16 cellular contexts compared by ENCODE assay signal in genomic region chr13:75825599-75825998, GRCh38.
A peak's percentile ranks its signal among the peaks of the same experiment; 100 is the strongest.
DNase-seq lines count a peak whose midpoint lies in the region; ATAC-seq and TF ChIP-seq lines count a peak whose summit lies in the region.
"Had no signal": no experiment of that assay in that cellular context is flagged by ENCODE, and none has a peak within 500 bp of the region (broad histone marks: within the 10 kb centered on the region; RNA-seq: fewer than 3 reads in every experiment).

No MANE protein-coding gene starts in this region.

- H3K9me3 ChIP-seq in neural progenitor cell (ENCODE audit: low read depth) (no peaks in the 10 kb centered on the region), gastrocnemius medialis (no peaks in the 10 kb centered on the region)

- no peak overlapping the region for H3K4me2 ChIP-seq in neural progenitor cell
- H3K4me2 ChIP-seq: PC-9 had no signal

- H3K4me1 ChIP-seq in neural progenitor cell = no peaks in the 10 kb centered on the region
- no peaks in the 10 kb centered on the region for H3K4me1 ChIP-seq in gastrocnemius medialis

- in situ Hi-C loops in gastrocnemius medialis (cut with MboI; ENCODE audit: low sequenced_read_pairs in 4 of 4) = loop anchor here in 2 of 4 donors (10.0 to 25.0 kb wide), 2 partner anchors 113 to 131 kb away; no protein-coding TSS in a partner anchor

- H3K4me3 ChIP-seq in neural progenitor cell (no peak overlapping the region), gastrocnemius medialis (no peak overlapping the region)
- H3K4me3 ChIP-seq: PC-9 had no signal

- peaks cover 4% of the 10 kb centered on the region for H3K27me3 Mint-ChIP-seq in neural progenitor cell (ENCODE audit: insufficient read depth, low read depth)
- H3K27me3 Mint-ChIP-seq: B cell, IgD-negative memory B cell had no signal

- TF ChIP-seq CTCF in neural progenitor cell (IDR thresholded peaks at IDR 0.05) = no peak
- TF ChIP-seq CTCF in gastrocnemius medialis (IDR thresholded peaks at IDR 0.05 in 4 of 5, conservative IDR thresholded peaks at IDR 0.05 in 1 of 5) = no peak

- no peaks in the 10 kb centered on the region for H4K20me1 ChIP-seq in neural progenitor cell (ENCODE audit: low read depth)

- H3K27me3 ChIP-seq in neural progenitor cell (no peaks in the 10 kb centered on the region), gastrocnemius medialis (no peaks in the 10 kb centered on the region)

- no peak overlapping the region for H3K4me3 Mint-ChIP-seq in neural progenitor cell
- H3K4me3 Mint-ChIP-seq: B cell; CD8-positive, alpha-beta T cell; IgD-negative memory B cell had no signal

- H3F3A ChIP-seq in neural progenitor cell (ENCODE audit: low read depth) = no peaks in the 10 kb centered on the region

- H3K27ac ChIP-seq in neural progenitor cell (no peak overlapping the region), gastrocnemius medialis (no peak overlapping the region)
- H3K27ac ChIP-seq: PC-9 had no signal

- intact Hi-C loops in gastrocnemius medialis (cut with DNase I; ENCODE audit: low total_unique reads) = no loop called here

- peak overlapping the region; percentile 40 for H2AFZ ChIP-seq in neural progenitor cell (replicated peaks)
- H2AFZ ChIP-seq: PC-9 had no signal

- ATAC-seq in GM18867 (IDR thresholded peaks at IDR 0.05; ENCODE audit: unreplicated experiment) (peak; percentile 66), HG02610 (IDR thresholded peaks at IDR 0.05; ENCODE audit: unreplicated experiment) (peak; percentile 96), HG03280 (IDR thresholded peaks at IDR 0.05; ENCODE audit: unreplicated experiment) (peak; percentile 63), gastrocnemius medialis (no peak)
- ATAC-seq: CD8-positive, alpha-beta T cell; HCT116 had no signal

- H3K79me2 ChIP-seq in neural progenitor cell (ENCODE audit: low read depth) = no peaks in the 10 kb centered on the region

- no peaks in the 10 kb centered on the region for H3K36me3 ChIP-seq in neural progenitor cell
- peaks cover 0 to 49% of the 10 kb centered on the region in 2 donors for H3K36me3 ChIP-seq in gastrocnemius medialis

- no peak overlapping the region for H3K27ac Mint-ChIP-seq in neural progenitor cell
- H3K27ac Mint-ChIP-seq: B cell; CD8-positive, alpha-beta T cell; IgD-negative memory B cell had no signal

- H3K36me3 Mint-ChIP-seq in neural progenitor cell = no peaks in the 10 kb centered on the region

- no peaks in the 10 kb centered on the region for H3K9me3 Mint-ChIP-seq in neural progenitor cell
- H3K9me3 Mint-ChIP-seq: IgD-negative memory B cell had no signal

- TF ChIP-seq POLR2A in gastrocnemius medialis (IDR thresholded peaks at IDR 0.05) = no peak

- H3K4me1 Mint-ChIP-seq in neural progenitor cell = no peaks in the 10 kb centered on the region
- H3K4me1 Mint-ChIP-seq: B cell, IgD-negative memory B cell had no signal

- DNase-seq in neural progenitor cell (ENCODE audit: low spot score) = no peak
- DNase-seq in gastrocnemius medialis = no peak
- DNase-seq in glomerular visceral epithelial cell (ENCODE audit: extremely low spot score) = no peak
- DNase-seq in NCI-H1048 (lab: John Stamatoyannopoulos, UW) = no peak
- DNase-seq: CD8-positive, alpha-beta T cell; DND-41; GDM1; NCI-H2107; PC-9; T-helper 9 cell had no signal

- no peak overlapping the region for H3K9ac ChIP-seq in neural progenitor cell

Comparison
In these comparisons a context has a peak if more than half of its experiments do, and no peak if none do; other contexts are left out.
1. ATAC-seq: peak in GM18867 (single experiment), HG02610 (single experiment) and HG03280 (single experiment); none in gastrocnemius medialis (0 of 2).